In genomic region chr12:100404769-100405407, GRCh38 we compare ENCODE assay signal across 1 cellular context.
TF ChIP-seq lines count a peak whose summit lies in the region.

No MANE protein-coding gene starts in this region.

TF ChIP-seq in GM23338, 12 proteins besides CTCF, POLR2A, EP300 and RAD21 (continued from another document):
- no peak for TF ChIP-seq ZNF462 (CRISPR knock-in tag; IDR thresholded peaks at IDR 0.05)
- TF ChIP-seq ZNF331 (CRISPR knock-in tag; IDR thresholded peaks at IDR 0.05; ENCODE audit: low read depth), result no peak
- TF ChIP-seq CREB1 (CRISPR knock-in tag; IDR thresholded peaks at IDR 0.05; ENCODE audit: low read depth), result no peak
- TF ChIP-seq NANOG (IDR thresholded peaks at IDR 0.05; ENCODE audit: borderline replicate concordance), result no peak
